Comparison of ENCODE assay signal across 9 cellular contexts in the genomic region with DNA sequence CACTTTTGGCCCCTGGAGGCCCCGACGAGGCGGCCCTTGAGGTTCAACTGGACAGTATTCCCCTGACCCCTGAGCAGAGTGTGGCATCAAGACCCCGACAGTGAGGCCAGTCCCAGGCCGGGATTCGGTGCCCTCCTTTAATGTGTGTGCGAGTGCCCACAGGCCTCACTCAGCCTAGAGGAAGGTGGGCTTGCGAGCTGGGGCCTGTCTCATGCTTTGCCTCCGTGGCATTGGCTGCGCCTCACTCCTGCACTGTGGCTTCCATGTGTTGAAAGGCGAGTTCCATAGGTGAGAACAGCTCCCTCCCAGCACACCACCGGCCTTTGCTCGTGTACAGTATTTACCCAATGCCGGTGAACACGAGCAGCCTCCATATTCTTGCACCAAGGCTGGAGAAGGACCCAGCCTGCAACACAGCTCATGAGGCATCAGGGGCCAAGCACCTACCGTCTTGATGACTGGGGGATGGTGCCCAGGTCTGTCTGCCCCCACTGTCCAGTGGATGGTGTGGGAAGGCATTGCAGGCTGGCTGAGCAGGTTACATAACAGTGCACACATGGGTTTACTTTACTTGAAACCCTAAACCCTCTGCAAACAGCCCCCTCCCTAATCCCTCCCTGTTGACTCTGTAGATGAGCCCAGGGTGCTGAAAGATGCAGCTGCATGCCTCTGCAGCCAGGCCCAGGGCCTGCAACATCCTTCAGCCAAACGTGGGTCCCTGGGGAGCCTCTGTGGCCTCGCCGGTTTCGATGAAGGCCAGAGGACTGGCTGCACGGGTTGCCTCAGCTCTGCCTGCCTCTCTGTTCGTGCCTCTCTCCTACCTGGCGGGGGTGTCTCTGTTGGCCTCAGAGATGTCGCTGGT.
A peak's percentile ranks its signal among the peaks of the same experiment; 100 is the strongest.
DNase-seq lines count a peak whose midpoint lies in the region; ATAC-seq and TF ChIP-seq lines count a peak whose summit lies in the region.
"Had no signal": no experiment of that assay in that cellular context is flagged by ENCODE, and none has a peak within 500 bp of the region (broad histone marks: within the 10 kb centered on the region; RNA-seq: fewer than 3 reads in every experiment).

No MANE protein-coding gene starts in this region.

- H3K27me3 ChIP-seq in DOHH2 (ENCODE audit: control insufficient read depth, low read length) (peaks cover 11% of the 10 kb centered on the region), neuronal stem cell (ENCODE audit: control insufficient read depth in 3 of 3, insufficient read depth in 3 of 3, low read depth in 1 of 3, low read length in 3 of 3) (peaks cover 0 to 20% (median 0%) of the 10 kb centered on the region in 3 experiments), foreskin keratinocyte (peaks cover 9% of the 10 kb centered on the region)
- H3K27me3 ChIP-seq in effector memory CD4-positive, alpha-beta T cell (replicated peaks; ENCODE audit: control insufficient read depth, insufficient read depth, low read length, poor library complexity, severe bottlenecking): no peaks in the 10 kb centered on the region

- H3K79me2 ChIP-seq in DOHH2 (ENCODE audit: control insufficient read depth, low read length): no peaks in the 10 kb centered on the region

- no peaks in the 10 kb centered on the region for H3K9me3 ChIP-seq in DOHH2 (ENCODE audit: control insufficient read depth, insufficient read depth, low read length)
- peaks cover 0 to 29% of the 10 kb centered on the region in 2 donors for H3K9me3 ChIP-seq in neuronal stem cell (replicated peaks in 1 of 2; ENCODE audit: control insufficient read depth in 2 of 2, insufficient read depth in 1 of 2, low read depth in 1 of 2, low read length in 2 of 2)
- no peaks in the 10 kb centered on the region for H3K9me3 ChIP-seq in effector memory CD4-positive, alpha-beta T cell (ENCODE audit: control insufficient read depth, low read length)
- H3K9me3 ChIP-seq: stomach had no signal

- H3K23ac ChIP-seq in neuronal stem cell (ENCODE audit: low read depth, low read length, poor library complexity): no peak overlapping the region

- peaks cover 32% of the 10 kb centered on the region for H3K4me1 ChIP-seq in DOHH2 (ENCODE audit: control insufficient read depth, low read length)
- no peaks in the 10 kb centered on the region for H3K4me1 ChIP-seq in neuronal stem cell (ENCODE audit: control insufficient read depth in 2 of 2, insufficient read depth in 1 of 2, low read depth in 1 of 2, low read length in 2 of 2)
- no peaks in the 10 kb centered on the region for H3K4me1 ChIP-seq in foreskin keratinocyte
- no peaks in the 10 kb centered on the region for H3K4me1 ChIP-seq in effector memory CD4-positive, alpha-beta T cell (ENCODE audit: control insufficient read depth, insufficient read depth, low read length, poor library complexity, severe bottlenecking)

- ATAC-seq in GM21786 (IDR thresholded peaks at IDR 0.05; ENCODE audit: unreplicated experiment) (peak; percentile 63), foreskin keratinocyte (no peak), GM18861 (IDR thresholded peaks at IDR 0.05; ENCODE audit: unreplicated experiment) (no peak)

- no peak overlapping the region for H2BK12ac ChIP-seq in neuronal stem cell (ENCODE audit: low read length)

- no peak overlapping the region for H2BK5ac ChIP-seq in neuronal stem cell (ENCODE audit: low read length)

- no peak overlapping the region for H3K9ac ChIP-seq in neuronal stem cell (ENCODE audit: low read depth, low read length, poor library complexity)

- H3K4me2 ChIP-seq in DOHH2 (ENCODE audit: low read length): peak overlapping the region; percentile 96
- H3K4me2 ChIP-seq in neuronal stem cell (ENCODE audit: insufficient read depth, low read length, poor library complexity, severe bottlenecking): no peak overlapping the region

- no peak overlapping the region for H2BK120ac ChIP-seq in neuronal stem cell (ENCODE audit: low read depth, low read length)

- peak overlapping the region; percentile 41 for H3K4ac ChIP-seq in neuronal stem cell (ENCODE audit: low read length)

- DNase-seq in activated CD8-positive, alpha-beta memory T cell treated with anti-CD3 and anti-CD28 coated beads, Interleukin-2, amount 50 U/mL, for 48 hours: peak; percentile 44
- DNase-seq in neuronal stem cell (ENCODE audit: low spot score) (no peak), foreskin keratinocyte (no peak)
- no peak for DNase-seq in activated T-cell treated with anti-CD3 and anti-CD28 coated beads, Interleukin-2, amount 50 U/mL, for 1 hour
- no peak for DNase-seq in effector memory CD4-positive, alpha-beta T cell
- DNase-seq: stomach had no signal

- no peaks in the 10 kb centered on the region for H3F3A ChIP-seq in DOHH2 (ENCODE audit: control insufficient read depth, insufficient read depth)

- peak overlapping the region; percentile 29 for H4K8ac ChIP-seq in neuronal stem cell (ENCODE audit: low read depth, low read length)

- WGBS in neuronal stem cell (ENCODE audit: extremely low coverage in 2 of 2, insufficient read length in 2 of 2, insufficient replicate concordance in 1 of 2), 2 donors: no CpG with 5 or more reads among the region's 24 CpGs

- no peaks in the 10 kb centered on the region for H3K36me3 ChIP-seq in DOHH2 (ENCODE audit: control insufficient read depth, low read length)
- no peaks in the 10 kb centered on the region for H3K36me3 ChIP-seq in neuronal stem cell (replicated peaks in 1 of 2; ENCODE audit: control insufficient read depth in 2 of 2, insufficient read depth in 2 of 2, low read length in 2 of 2)
- H3K36me3 ChIP-seq in effector memory CD4-positive, alpha-beta T cell (ENCODE audit: control insufficient read depth, insufficient read depth, low read length): no peaks in the 10 kb centered on the region
- H3K36me3 ChIP-seq: stomach had no signal

- no peaks in the 10 kb centered on the region for H3K9me2 ChIP-seq in DOHH2 (replicated peaks; ENCODE audit: control insufficient read depth, low read length)

- no peak for TF ChIP-seq CTCF in DOHH2 (IDR thresholded peaks at IDR 0.05; ENCODE audit: low read depth, low read length, poor library complexity, severe bottlenecking)
- no peak for TF ChIP-seq CTCF in foreskin keratinocyte (conservative IDR thresholded peaks at IDR 0.05)

- peak overlapping the region; percentile 26 for H2BK15ac ChIP-seq in neuronal stem cell (ENCODE audit: low read length)

- H4K91ac ChIP-seq in neuronal stem cell (ENCODE audit: low read depth, low read length, poor library complexity): no peak overlapping the region

- H2AK5ac ChIP-seq in neuronal stem cell (ENCODE audit: low read depth, low read length): no peak overlapping the region

- peaks cover 1% of the 10 kb centered on the region for H3K79me1 ChIP-seq in neuronal stem cell (ENCODE audit: low read depth, low read length)

- H3K27ac ChIP-seq in DOHH2 (ENCODE audit: low read depth, low read length) (peak overlapping the region; percentile 82), neuronal stem cell (replicated peaks; ENCODE audit: low read length) (no peak overlapping the region), foreskin keratinocyte (no peak overlapping the region)
- H3K27ac ChIP-seq in effector memory CD4-positive, alpha-beta T cell (ENCODE audit: insufficient read depth, low read length, poor library complexity, severe bottlenecking): no peak overlapping the region
- H3K27ac ChIP-seq: stomach had no signal

- no peak overlapping the region for H2AFZ ChIP-seq in neuronal stem cell (ENCODE audit: low read length)

- H3K4me3 ChIP-seq in DOHH2 (ENCODE audit: low read length) (peak overlapping the region; percentile 71), neuronal stem cell (ENCODE audit: low read length in 2 of 2) (no peak overlapping the region)
- no peak overlapping the region for H3K4me3 ChIP-seq in effector memory CD4-positive, alpha-beta T cell (ENCODE audit: insufficient read depth, low read depth, low read length, poor library complexity, severe bottlenecking)
- H3K4me3 ChIP-seq: stomach had no signal

- H4K20me1 ChIP-seq in DOHH2 (ENCODE audit: control insufficient read depth, insufficient read depth, low read depth, low read length): no peaks in the 10 kb centered on the region

- H3K18ac ChIP-seq in neuronal stem cell (ENCODE audit: low read length): peak overlapping the region; percentile 53

- no peak overlapping the region for H3K14ac ChIP-seq in neuronal stem cell (ENCODE audit: low read length)
